Comparison of ENCODE assay signal across 1 cellular context in the genomic region with DNA sequence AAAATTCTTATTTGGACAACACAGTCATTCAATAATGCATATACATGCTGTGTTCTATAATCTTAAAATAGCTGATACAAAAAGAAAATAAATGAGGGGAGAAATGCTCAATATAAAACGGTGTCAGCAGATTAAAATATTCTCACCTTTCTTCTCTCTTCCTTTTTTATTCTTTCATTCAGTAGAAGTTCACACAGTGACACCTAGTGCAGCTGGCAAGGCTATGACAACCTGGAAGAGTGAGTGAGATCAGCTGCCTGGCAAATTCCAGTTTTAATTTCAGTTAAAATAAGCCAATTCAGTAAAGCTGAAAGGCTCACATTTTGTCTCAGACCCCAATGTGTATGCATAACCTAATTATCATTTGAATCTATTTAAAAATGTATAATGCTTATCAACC.
TF ChIP-seq lines count a peak whose summit lies in the region.

No MANE protein-coding gene starts in this region.

TF ChIP-seq in A549, 52 proteins besides CTCF, POLR2A, EP300 and RAD21:
- TF ChIP-seq, protein P1, sequence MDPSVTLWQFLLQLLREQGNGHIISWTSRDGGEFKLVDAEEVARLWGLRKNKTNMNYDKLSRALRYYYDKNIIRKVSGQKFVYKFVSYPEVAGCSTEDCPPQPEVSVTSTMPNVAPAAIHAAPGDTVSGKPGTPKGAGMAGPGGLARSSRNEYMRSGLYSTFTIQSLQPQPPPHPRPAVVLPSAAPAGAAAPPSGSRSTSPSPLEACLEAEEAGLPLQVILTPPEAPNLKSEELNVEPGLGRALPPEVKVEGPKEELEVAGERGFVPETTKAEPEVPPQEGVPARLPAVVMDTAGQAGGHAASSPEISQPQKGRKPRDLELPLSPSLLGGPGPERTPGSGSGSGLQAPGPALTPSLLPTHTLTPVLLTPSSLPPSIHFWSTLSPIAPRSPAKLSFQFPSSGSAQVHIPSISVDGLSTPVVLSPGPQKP (IDR thresholded peaks at IDR 0.05; ENCODE audit: low read depth, low read length), result no peak
- TF ChIP-seq JUNB (IDR thresholded peaks at IDR 0.05), result no peak
TF ChIP-seq in A549: peak in this region for 0.
